In the genomic region with DNA sequence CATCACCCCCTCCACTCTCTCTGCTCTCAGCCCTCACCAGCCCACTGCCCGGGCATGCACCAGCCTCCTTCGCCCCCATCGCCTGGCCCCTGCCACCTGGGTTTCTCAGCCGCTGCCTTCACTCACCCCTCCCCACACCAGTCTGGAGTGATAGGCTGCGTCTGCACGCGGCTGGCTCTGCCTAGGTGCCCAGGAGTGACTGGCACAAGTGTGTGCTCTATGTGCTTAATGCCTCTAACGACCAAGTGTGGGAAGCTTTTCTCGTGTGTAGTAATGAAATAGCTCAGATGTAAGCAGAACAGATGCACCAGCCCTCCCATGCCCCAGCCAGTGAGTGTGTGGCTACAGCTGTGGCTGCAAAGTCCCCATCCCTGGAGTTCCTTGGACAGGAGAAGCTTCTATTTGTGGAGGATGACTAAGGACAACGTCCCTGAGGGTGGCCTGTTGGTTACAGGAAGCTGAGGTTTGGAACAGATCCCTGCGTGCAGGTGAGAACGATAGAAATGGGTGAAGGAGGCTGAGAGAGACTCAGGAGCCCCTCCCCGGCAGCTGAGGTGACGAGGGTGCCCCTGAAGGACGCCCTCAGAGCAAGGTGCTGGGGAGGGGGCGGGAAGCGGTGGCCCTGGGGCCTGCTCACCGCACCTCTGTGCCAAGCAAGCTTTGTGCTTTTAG, we compare ENCODE assay signal across 8 cellular contexts. TPM values are rescaled to one million over a fixed set of nuclear protein-coding genes. Genes with fewer than 3 reads are reported as not detected.
A peak's percentile ranks its signal among the peaks of the same experiment; 100 is the strongest.
DNase-seq lines count a peak whose midpoint lies in the region; ATAC-seq and TF ChIP-seq lines count a peak whose summit lies in the region.

No MANE protein-coding gene starts in this region.

- H3K27me3 ChIP-seq in lower lobe of right lung (ENCODE audit: low read depth) = no peaks in the 10 kb centered on the region

- H3K4me1 ChIP-seq in lower lobe of right lung = peaks cover 60% of the 10 kb centered on the region

- no peak for TF ChIP-seq CTCF in lower lobe of right lung (IDR thresholded peaks at IDR 0.05)

- peak; percentile 57 for ATAC-seq in HG03342 (IDR thresholded peaks at IDR 0.05; ENCODE audit: unreplicated experiment)
- ATAC-seq in T-helper 17 cell = no peak
- ATAC-seq in lower lobe of right lung = peak in 1 of 2 donors; percentile 7
- no peak for ATAC-seq in activated CD4-positive, CD25-positive, alpha-beta regulatory T cell treated with anti-CD3 and anti-CD28 coated beads, Interleukin-2, amount 50 U/mL, for 24 hours
- no peak for ATAC-seq in HG03108 (IDR thresholded peaks at IDR 0.05; ENCODE audit: unreplicated experiment)

- intact Hi-C loops in lower lobe of right lung (cut with DNase I) = no loop called here

- DNase-seq in GDM1 (lab: John Stamatoyannopoulos, UW) (peak; percentile 46), T-helper 17 cell (no peak), lower lobe of right lung (peak; percentile 51), HUDEP-2 (lab: John Stamatoyannopoulos, UW; ENCODE audit: unreplicated experiment in 76 of 76) (no peak), AG08395 (ENCODE audit: low spot score) (no peak)

- H3K4me3 ChIP-seq in lower lobe of right lung = no peak overlapping the region

- H3K36me3 ChIP-seq in lower lobe of right lung = no peaks in the 10 kb centered on the region

- no peaks in the 10 kb centered on the region for H3K27me3 Mint-ChIP-seq in T-helper 17 cell

- H3K9me3 ChIP-seq in T-helper 17 cell (ENCODE audit: control insufficient read depth, low read length, poor library complexity, severe bottlenecking) = no peaks in the 10 kb centered on the region
- no peaks in the 10 kb centered on the region for H3K9me3 ChIP-seq in lower lobe of right lung

- peak overlapping the region; percentile 68 for H3K4me3 Mint-ChIP-seq in T-helper 17 cell

- H3K4me1 Mint-ChIP-seq in T-helper 17 cell = peaks cover 36% of the 10 kb centered on the region

- peak overlapping the region; percentile 76 for H3K27ac Mint-ChIP-seq in T-helper 17 cell

- peak overlapping the region; percentile 4 for H3K27ac ChIP-seq in lower lobe of right lung

- no peaks in the 10 kb centered on the region for H3K36me3 Mint-ChIP-seq in T-helper 17 cell (ENCODE audit: low read depth)

RNA-seq across cellular contexts. Expression of a gene that starts 35.6 kb away (rescaled TPM):
- total RNA-seq in T-helper 17 cell = 10 to 100 TPM; 56.8 to 79.5 TPM
- 281 TPM for total RNA-seq in lower lobe of right lung

Comparison
In these comparisons a context has a peak if more than half of its experiments do, and no peak if none do; other contexts are left out.
1. DNase-seq: peak in GDM1 (single experiment) and lower lobe of right lung (single experiment); none in T-helper 17 cell (0 of 3), HUDEP-2 (0 of 76) and AG08395 (single experiment).